Comparison of ENCODE assay signal across 1 cellular context in the genomic region with DNA sequence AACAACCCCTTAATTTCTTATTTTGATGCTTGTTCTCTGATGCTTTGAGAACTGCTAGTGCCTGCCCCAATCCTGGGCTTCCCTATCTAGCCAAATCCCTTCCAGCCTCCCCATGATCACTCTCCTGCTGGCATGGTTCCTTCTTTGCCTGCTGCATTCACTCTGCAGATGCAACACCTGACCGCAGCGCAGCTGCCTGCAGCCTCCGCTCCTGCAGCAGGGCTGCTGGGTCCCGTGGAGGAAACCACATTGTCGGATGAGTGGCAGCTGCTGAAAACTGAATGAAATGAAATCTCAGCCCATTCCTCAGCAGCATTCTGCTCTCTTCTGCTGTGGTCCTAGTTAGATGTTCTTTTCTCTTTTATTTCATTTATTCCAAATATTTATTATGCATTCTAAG.
TF ChIP-seq lines count a peak whose summit lies in the region.

No MANE protein-coding gene starts in this region.

TF ChIP-seq in IMR-90, 13 proteins besides CTCF, POLR2A, EP300 and RAD21:
- no peak for TF ChIP-seq MAFK (IDR thresholded peaks at IDR 0.05; ENCODE audit: low read depth, low read length)
